8 cellular contexts compared by ENCODE assay signal in genomic region chr3:15185404-15185803, GRCh38.
"Had no signal": no experiment of that assay in that cellular context is flagged by ENCODE, and none has a peak within 500 bp of the region (broad histone marks: within the 10 kb centered on the region; RNA-seq: fewer than 3 reads in every experiment).

No MANE protein-coding gene starts in this region.

- FAIRE-seq: HTR-8/SVneo had no signal

- ATAC-seq: HCT116 had no signal

- H3K4me3 ChIP-seq: GM23248, HAP-1 had no signal

- DNase-seq: GM23248, GOT3, H7, KG1 had no signal

- H3K27ac Mint-ChIP-seq: IgD-negative memory B cell had no signal

- H2AFZ ChIP-seq: GM23248 had no signal

- H3K4me3 Mint-ChIP-seq: IgD-negative memory B cell had no signal

- H3K9me3 ChIP-seq: HAP-1 had no signal

- H3K9ac ChIP-seq: GM23248 had no signal

- H3K9me3 Mint-ChIP-seq: IgD-negative memory B cell had no signal

- H3K36me3 Mint-ChIP-seq: IgD-negative memory B cell had no signal

- H3K36me3 ChIP-seq: HAP-1 had no signal

- H3K27me3 Mint-ChIP-seq: IgD-negative memory B cell had no signal

- H3K27ac ChIP-seq: GM23248 had no signal
